Comparison of ENCODE assay signal across 1 cellular context in the genomic region with DNA sequence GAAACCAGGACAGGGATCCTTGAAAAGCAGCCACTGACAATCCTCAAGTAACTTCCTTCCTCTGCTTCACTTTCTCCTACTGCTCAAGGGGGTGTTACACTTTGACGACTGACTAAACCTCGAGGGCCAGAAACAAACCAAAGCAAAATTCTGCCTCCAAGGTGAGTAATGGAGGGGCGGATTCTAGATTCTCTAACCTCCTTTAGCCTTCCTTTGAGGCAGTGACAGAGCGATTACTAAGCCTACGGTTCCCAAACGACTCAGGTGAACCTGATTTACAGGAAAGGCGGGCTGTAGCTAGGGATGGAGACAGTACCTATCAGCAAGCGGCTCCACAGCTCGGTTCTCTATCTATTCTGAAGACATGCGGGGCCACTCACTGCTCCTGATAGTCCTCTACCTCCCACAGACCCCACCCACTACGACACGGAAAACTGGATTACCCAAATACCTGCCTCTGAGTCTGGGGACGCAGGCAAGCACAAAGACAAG.
TF ChIP-seq lines count a peak whose summit lies in the region.

No MANE protein-coding gene starts in this region.

TF ChIP-seq in H1, 55 proteins besides CTCF, POLR2A, EP300 and RAD21:
- TF ChIP-seq TAF7 (optimal IDR thresholded peaks at IDR 0.05; ENCODE audit: borderline replicate concordance, low read depth, low read length), result no peak
- TF ChIP-seq SUZ12 (IDR thresholded peaks at IDR 0.05; ENCODE audit: low read length), result no peak
- no peak for TF ChIP-seq NANOG (IDR thresholded peaks at IDR 0.05; ENCODE audit: insufficient read depth, low read depth, low read length, poor library complexity, severe bottlenecking)
- TF ChIP-seq SP1 (IDR thresholded peaks at IDR 0.05; ENCODE audit: low read depth, low read length), result no peak
- TF ChIP-seq BRCA1 (IDR thresholded peaks at IDR 0.05; ENCODE audit: low read depth, low read length), result no peak
- no peak for TF ChIP-seq TCF12 (IDR thresholded peaks at IDR 0.05; ENCODE audit: low read depth, low read length)
- no peak for TF ChIP-seq SAP30 (IDR thresholded peaks at IDR 0.05; ENCODE audit: insufficient read depth, insufficient replicate concordance, low read length)
